ENCODE assay signal across 20 cellular contexts in genomic region chr12:730550-730949, GRCh38.
"Had no signal": no experiment of that assay in that cellular context is flagged by ENCODE, and none has a peak within 500 bp of the region (broad histone marks: within the 10 kb centered on the region; RNA-seq: fewer than 3 reads in every experiment).

No MANE protein-coding gene starts in this region.

- H3K4me3 Mint-ChIP-seq: activated CD4-positive, alpha-beta memory T cell treated with anti-CD3 and anti-CD28 coated beads, Interleukin-2, amount 10 ng/mL, durations not matched to agents 7 days and 5 days; activated CD4-positive, alpha-beta T cell treated with anti-CD3 and anti-CD28 coated beads, Interleukin-2, amount 10 ng/mL, durations not matched to agents 24 days and 14 days; activated naive CD4-positive, alpha-beta T cell treated with anti-CD3 and anti-CD28 coated beads, Interleukin-2, amount 10 ng/mL, durations not matched to agents 7 days and 5 days; activated T-cell treated with anti-CD3 and anti-CD28 coated beads, Interleukin-2, amount 50 U/mL, for 4 hours; nephron had no signal

- H3K36me3 ChIP-seq: heart left ventricle, neutrophil, pancreas, right atrium auricular region, tibial artery had no signal

- H3K27me3 ChIP-seq: heart left ventricle, neutrophil, pancreas, right atrium auricular region, tibial artery had no signal

- H3K27ac ChIP-seq: epithelial cell of prostate, heart left ventricle, neutrophil, pancreas, psoas muscle, right atrium auricular region, tibial artery had no signal

- H3K9me3 ChIP-seq: heart left ventricle, neutrophil, pancreas, psoas muscle, right atrium auricular region, tibial artery had no signal

- ATAC-seq: activated T-cell treated with anti-CD3 and anti-CD28 coated beads, Interleukin-2, amount 50 U/mL, for 4 hours; heart left ventricle; left ventricle myocardium superior; pancreas; psoas muscle; stimulated activated naive CD8-positive, alpha-beta T cell treated with anti-CD3 and anti-CD28 coated beads, Interleukin-15, Interleukin-2, amounts not matched to agents 100 U/mL and 50 U/mL, for 24 hours had no signal

- H3K27me3 Mint-ChIP-seq: activated CD4-positive, alpha-beta memory T cell treated with anti-CD3 and anti-CD28 coated beads, Interleukin-2, amount 10 ng/mL, durations not matched to agents 7 days and 5 days; activated CD4-positive, alpha-beta T cell treated with anti-CD3 and anti-CD28 coated beads, Interleukin-2, amount 10 ng/mL, durations not matched to agents 24 days and 14 days; activated naive CD4-positive, alpha-beta T cell treated with anti-CD3 and anti-CD28 coated beads, Interleukin-2, amount 10 ng/mL, durations not matched to agents 7 days and 5 days had no signal

- H3K4me3 ChIP-seq: heart left ventricle, pancreas, psoas muscle, right atrium auricular region, tibial artery had no signal

- H3K27ac Mint-ChIP-seq: activated CD4-positive, alpha-beta memory T cell treated with anti-CD3 and anti-CD28 coated beads, Interleukin-2, amount 10 ng/mL, durations not matched to agents 7 days and 5 days; activated CD4-positive, alpha-beta T cell treated with anti-CD3 and anti-CD28 coated beads, Interleukin-2, amount 10 ng/mL, durations not matched to agents 24 days and 14 days; activated naive CD4-positive, alpha-beta T cell treated with anti-CD3 and anti-CD28 coated beads, Interleukin-2, amount 10 ng/mL, durations not matched to agents 7 days and 5 days; activated T-helper 2 cell treated with anti-CD3 and anti-CD28 coated beads, Interferon-gamma antibody, Interleukin-2, Interleukin-4, amounts not matched to agents 10 μg/mL and 5 μg/mL and 100 μg/mL, durations not matched to agents 14 hours and 24 hours and 36 hours; nephron had no signal

- H3K4me1 ChIP-seq: pancreas, psoas muscle, tibial artery had no signal

- DNase-seq: activated CD4-positive, alpha-beta memory T cell treated with anti-CD3 and anti-CD28 coated beads, Interleukin-2, amount 10 ng/mL, durations not matched to agents 7 days and 5 days; activated CD4-positive, alpha-beta T cell treated with anti-CD3 and anti-CD28 coated beads, Interleukin-2, amount 10 ng/mL, durations not matched to agents 24 days and 14 days; activated CD4-positive, CD25-positive, alpha-beta regulatory T cell; activated naive CD4-positive, alpha-beta T cell treated with anti-CD3 and anti-CD28 coated beads, Interleukin-2, amount 10 ng/mL, durations not matched to agents 7 days and 5 days; activated T-cell treated with anti-CD3 and anti-CD28 coated beads, Interleukin-2, amount 50 U/mL, for 4 hours; central memory CD4-positive, alpha-beta T cell; heart left ventricle; left ventricle myocardium superior; midbrain; pancreas; psoas muscle; stimulated activated CD4-positive, alpha-beta T cell treated with anti-CD3 and anti-CD28 coated beads, Interleukin-4, amount 100 ng/mL, for 24 hours; stimulated activated naive CD8-positive, alpha-beta T cell treated with anti-CD3 and anti-CD28 coated beads, Interleukin-15, Interleukin-2, amounts not matched to agents 100 U/mL and 50 U/mL, for 24 hours; T-helper 1 cell; tibial artery had no signal
